ENCODE assay signal across 26 cellular contexts in the genomic region with DNA sequence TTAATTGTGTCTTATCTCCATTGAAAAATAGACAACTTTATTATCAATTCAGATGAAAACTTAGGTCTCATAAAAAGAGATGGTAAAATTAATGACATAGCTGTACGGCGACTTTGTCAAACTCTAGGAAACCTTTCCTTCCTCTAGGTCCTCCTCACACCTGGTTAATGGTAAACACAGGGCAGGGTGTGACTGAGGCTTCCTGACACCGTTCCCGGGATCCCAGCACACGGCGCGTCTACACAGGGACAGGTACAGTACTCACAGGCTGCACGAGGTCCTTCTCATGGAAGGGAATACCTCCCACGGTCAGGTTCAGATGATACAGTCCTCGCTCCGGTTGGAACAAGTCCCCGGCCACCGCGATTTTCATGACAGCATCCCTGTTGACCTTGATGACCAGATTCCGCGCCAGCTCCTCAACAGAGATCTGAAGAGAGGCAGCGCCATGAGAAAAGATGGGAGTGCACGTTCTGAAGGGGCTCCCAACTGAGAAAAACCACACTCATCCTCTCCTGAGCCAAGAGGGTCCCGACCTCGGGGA.
"Had no signal": no experiment of that assay in that cellular context is flagged by ENCODE, and none has a peak within 500 bp of the region (broad histone marks: within the 10 kb centered on the region; RNA-seq: fewer than 3 reads in every experiment).

No MANE protein-coding gene starts in this region.

- H3K36me3 Mint-ChIP-seq: immature natural killer cell; natural killer cell treated with Interleukin-12 subunit alpha and Interleukin-12 subunit beta and Interleukin-15 and Interleukin-18, amount 100 ng/mL, for 72 hours; stimulated activated effector memory CD8-positive, alpha-beta T cell treated with anti-CD3 and anti-CD28 coated beads, Interleukin-12 subunit alpha, Interleukin-12 subunit beta, amount 100 ng/mL, for 72 hours had no signal

- H3K4me1 ChIP-seq: heart left ventricle, suprapubic skin, tibial artery, upper lobe of right lung had no signal

- H3K9me3 Mint-ChIP-seq: immature natural killer cell; mesothelial cell of epicardium; naive thymus-derived CD4-positive, alpha-beta T cell; natural killer cell treated with Interleukin-12 subunit alpha and Interleukin-12 subunit beta and Interleukin-15 and Interleukin-18, amount 100 ng/mL, for 72 hours; stimulated activated effector memory CD8-positive, alpha-beta T cell treated with anti-CD3 and anti-CD28 coated beads, Interleukin-12 subunit alpha, Interleukin-12 subunit beta, amount 100 ng/mL, for 72 hours; stimulated activated naive CD8-positive, alpha-beta T cell treated with anti-CD3 and anti-CD28 coated beads, Interleukin-15, Interleukin-2, amounts not matched to agents 100 ng/mL and 50 ng/mL, for 24 hours had no signal

- ATAC-seq: heart left ventricle; left lobe of liver; naive thymus-derived CD4-positive, alpha-beta T cell; natural killer cell treated with Interleukin-12 subunit alpha and Interleukin-12 subunit beta and Interleukin-15 and Interleukin-18, amount 100 ng/mL, for 72 hours; right cardiac atrium; sciatic nerve; stimulated activated effector memory CD8-positive, alpha-beta T cell treated with anti-CD3 and anti-CD28 coated beads, Interleukin-12 subunit alpha, Interleukin-12 subunit beta, amount 100 ng/mL, for 72 hours; upper lobe of right lung had no signal

- H3K36me3 ChIP-seq: ovary had no signal

- H3K4me3 ChIP-seq: heart left ventricle, lung, ovary, skin epidermis, suprapubic skin, thoracic aorta, tibial artery, upper lobe of right lung had no signal

- DNase-seq: hypothalamus; immature natural killer cell; mesendoderm; naive thymus-derived CD4-positive, alpha-beta T cell; stimulated activated CD4-positive, alpha-beta T cell treated with anti-CD3 and anti-CD28 coated beads, Interleukin-12 subunit alpha, Interleukin-12 subunit beta, amount 100 ng/mL, for 4 hours; stimulated activated CD4-positive, alpha-beta T cell treated with anti-CD3 and anti-CD28 coated beads, Interleukin-15, amount 100 ng/mL, for 24 hours; stimulated activated CD4-positive, alpha-beta T cell treated with anti-CD3 and anti-CD28 coated beads, Interleukin-2, amount 100 ng/mL, for 24 hours; stimulated activated CD4-positive, alpha-beta T cell treated with anti-CD3 and anti-CD28 coated beads, Interleukin-4, amount 100 ng/mL, for 24 hours; stimulated activated naive CD4-positive, alpha-beta T cell; tibial artery; trophoblast cell; upper lobe of right lung had no signal

- H3K27me3 ChIP-seq: heart left ventricle, ovary, suprapubic skin, tibial artery, upper lobe of right lung had no signal

- H3K4me3 Mint-ChIP-seq: immature natural killer cell; mesothelial cell of epicardium; naive thymus-derived CD4-positive, alpha-beta T cell; natural killer cell treated with Interleukin-12 subunit alpha and Interleukin-12 subunit beta and Interleukin-15 and Interleukin-18, amount 100 ng/mL, for 72 hours; stimulated activated effector memory CD8-positive, alpha-beta T cell treated with anti-CD3 and anti-CD28 coated beads, Interleukin-12 subunit alpha, Interleukin-12 subunit beta, amount 100 ng/mL, for 72 hours; stimulated activated naive CD8-positive, alpha-beta T cell treated with anti-CD3 and anti-CD28 coated beads, Interleukin-15, Interleukin-2, amounts not matched to agents 100 ng/mL and 50 ng/mL, for 24 hours had no signal

- H3K27ac Mint-ChIP-seq: immature natural killer cell; mesothelial cell of epicardium; naive thymus-derived CD4-positive, alpha-beta T cell; natural killer cell treated with Interleukin-12 subunit alpha and Interleukin-12 subunit beta and Interleukin-15 and Interleukin-18, amount 100 ng/mL, for 72 hours; progenitor cell of endocrine pancreas; stimulated activated effector memory CD8-positive, alpha-beta T cell treated with anti-CD3 and anti-CD28 coated beads, Interleukin-12 subunit alpha, Interleukin-12 subunit beta, amount 100 ng/mL, for 72 hours; stimulated activated naive CD8-positive, alpha-beta T cell treated with anti-CD3 and anti-CD28 coated beads, Interleukin-15, Interleukin-2, amounts not matched to agents 100 ng/mL and 50 ng/mL, for 24 hours had no signal

- H3K27me3 Mint-ChIP-seq: naive thymus-derived CD4-positive, alpha-beta T cell; natural killer cell treated with Interleukin-12 subunit alpha and Interleukin-12 subunit beta and Interleukin-15 and Interleukin-18, amount 100 ng/mL, for 72 hours; progenitor cell of endocrine pancreas; stimulated activated naive CD8-positive, alpha-beta T cell treated with anti-CD3 and anti-CD28 coated beads, Interleukin-15, Interleukin-2, amounts not matched to agents 100 ng/mL and 50 ng/mL, for 24 hours had no signal

- H3K9me3 ChIP-seq: heart left ventricle, ovary, suprapubic skin, thoracic aorta, tibial artery, upper lobe of right lung had no signal

- H3K4me1 Mint-ChIP-seq: immature natural killer cell; stimulated activated effector memory CD8-positive, alpha-beta T cell treated with anti-CD3 and anti-CD28 coated beads, Interleukin-12 subunit alpha, Interleukin-12 subunit beta, amount 100 ng/mL, for 72 hours had no signal

- H3K27ac ChIP-seq: heart left ventricle, ovary, skin epidermis, suprapubic skin, thoracic aorta, tibial artery, upper lobe of right lung had no signal
